In the genomic region with DNA sequence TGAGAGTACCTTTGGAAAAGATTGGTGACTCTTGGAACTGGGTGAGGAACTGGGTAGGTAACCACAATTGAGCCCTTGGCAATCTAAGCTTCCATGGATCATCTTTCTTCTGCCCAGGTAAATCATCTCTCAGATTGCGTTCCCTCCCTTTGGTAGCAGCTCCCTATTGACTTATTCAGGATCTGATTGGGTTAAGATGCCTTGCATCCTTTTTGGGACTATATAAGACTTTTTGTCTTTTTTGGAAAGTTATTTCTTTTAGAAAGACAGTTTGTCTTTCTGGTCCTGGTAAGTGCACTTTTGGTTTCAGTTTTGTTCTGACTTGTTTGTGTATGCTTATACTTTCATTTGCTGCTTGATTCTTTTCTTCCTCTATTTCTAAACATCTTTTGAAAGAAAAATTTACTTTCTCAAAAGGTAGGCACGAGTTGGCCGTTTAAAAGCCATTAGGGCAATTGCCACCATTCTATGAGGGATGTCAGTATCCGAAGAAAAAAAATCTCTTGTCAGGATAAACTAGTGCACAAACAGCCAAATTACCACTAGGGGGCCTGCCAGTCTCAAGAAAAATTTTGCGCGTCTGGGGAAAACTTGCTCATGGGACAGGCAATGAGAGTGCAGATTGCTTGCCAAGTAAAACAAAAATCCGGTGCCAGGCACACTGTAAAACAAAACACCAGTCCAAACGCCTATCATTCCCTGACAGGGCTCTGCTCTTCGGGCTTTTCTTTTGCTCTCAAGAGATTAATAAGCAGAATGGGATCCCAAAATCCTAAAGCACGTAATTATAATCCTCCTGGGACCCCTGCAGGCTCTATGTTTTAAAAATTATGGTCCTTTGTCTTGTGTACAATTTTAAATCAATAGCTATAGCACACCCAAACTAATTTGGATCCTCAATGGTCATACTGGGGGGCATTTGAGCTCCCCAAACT, we compare ENCODE assay signal across 8 cellular contexts. TPM values are rescaled to one million over a fixed set of nuclear protein-coding genes. Genes with fewer than 3 reads are reported as not detected.
A peak's percentile ranks its signal among the peaks of the same experiment; 100 is the strongest.
DNase-seq lines count a peak whose midpoint lies in the region; ATAC-seq, FAIRE-seq and TF ChIP-seq lines count a peak whose summit lies in the region.

No MANE protein-coding gene starts in this region.

- peak; percentile 23 for FAIRE-seq in astrocyte (lab: Jason Lieb, UNC)

- H3K4me2 ChIP-seq in astrocyte (ENCODE audit: low read length) = peak overlapping the region; percentile 75

- no peak for TF ChIP-seq POLR2A in gastrocnemius medialis (IDR thresholded peaks at IDR 0.05)

- H3K36me3 Mint-ChIP-seq in astrocyte (ENCODE audit: low read depth, unreplicated experiment) = no peaks in the 10 kb centered on the region

- no peaks in the 10 kb centered on the region for H3K9me3 ChIP-seq in astrocyte (ENCODE audit: insufficient read depth, low read depth, low read length)
- H3K9me3 ChIP-seq in gastrocnemius medialis = no peaks in the 10 kb centered on the region

- H3K27me3 ChIP-seq in astrocyte (ENCODE audit: insufficient read depth, low read length) = peaks cover 6% of the 10 kb centered on the region
- H3K27me3 ChIP-seq in gastrocnemius medialis = peaks cover 0 to 3% (median 0%) of the 10 kb centered on the region in 3 donors

- no peak overlapping the region for H3K27ac Mint-ChIP-seq in astrocyte (ENCODE audit: unreplicated experiment)

- H3K4me3 ChIP-seq in GM12865 (ENCODE audit: low read depth, low read length) (peak overlapping the region; percentile 50), astrocyte (ENCODE audit: insufficient read depth, low read depth, low read length) (peak overlapping the region; percentile 54), gastrocnemius medialis (peak overlapping the region; percentile 26 to 62 (median 36))

- DNase-seq in GM12865 (ENCODE audit: low read depth) = peak; percentile 81
- DNase-seq in NCI-H187 (lab: John Stamatoyannopoulos, UW) = peak; percentile 15 to 22
- peak in 4 of 5 experiments; percentile 10 to 84 (median 40) for DNase-seq in T-helper 2 cell
- peak; percentile 71 for DNase-seq in astrocyte (ENCODE audit: low read depth)
- DNase-seq in hepatic stellate cell (ENCODE audit: low spot score) = peak; percentile 75
- peak; percentile 43 to 52 for DNase-seq in gastrocnemius medialis

- intact Hi-C loops in gastrocnemius medialis (cut with DNase I; ENCODE audit: low total_unique reads) = loop anchor here (1.0 to 10.0 kb wide), 2 partner anchors 345 to 530 kb away; no protein-coding TSS in a partner anchor

- no peak overlapping the region for H3K27ac ChIP-seq in astrocyte (ENCODE audit: low read depth, low read length)
- no peak overlapping the region for H3K27ac ChIP-seq in gastrocnemius medialis

- H3K9ac ChIP-seq in astrocyte (ENCODE audit: low read length) = peak overlapping the region; percentile 19

- peak overlapping the region; percentile 52 for H3K4me3 Mint-ChIP-seq in astrocyte (ENCODE audit: unreplicated experiment)

- H4K20me1 ChIP-seq in astrocyte (ENCODE audit: insufficient read depth, low read length) = no peaks in the 10 kb centered on the region

- H3K4me1 Mint-ChIP-seq in astrocyte (ENCODE audit: low read depth, unreplicated experiment) = no peaks in the 10 kb centered on the region

- in situ Hi-C loops in gastrocnemius medialis (cut with MboI; ENCODE audit: low sequenced_read_pairs in 4 of 4) = loop anchor here (5.0 to 25.0 kb wide), 5 partner anchors 347 to 897 kb away; a partner anchor contains a TSS

- peak overlapping the region; percentile 11 for H2AFZ ChIP-seq in astrocyte (ENCODE audit: low read depth, low read length)

- no peaks in the 10 kb centered on the region for H3K36me3 ChIP-seq in astrocyte (ENCODE audit: insufficient read depth, low read length)
- H3K36me3 ChIP-seq in gastrocnemius medialis = no peaks in the 10 kb centered on the region

- H3K4me1 ChIP-seq in astrocyte (ENCODE audit: insufficient read depth, low read length) = no peaks in the 10 kb centered on the region
- H3K4me1 ChIP-seq in gastrocnemius medialis = peaks cover 5 to 9% of the 10 kb centered on the region in 2 donors

- ATAC-seq in HG02763 (IDR thresholded peaks at IDR 0.05; ENCODE audit: unreplicated experiment) (peak; percentile 65), gastrocnemius medialis (peak; percentile 82 to 97), HG03457 (IDR thresholded peaks at IDR 0.05; ENCODE audit: unreplicated experiment) (no peak)

- peaks cover 11% of the 10 kb centered on the region for H3K9me3 Mint-ChIP-seq in astrocyte (ENCODE audit: unreplicated experiment)

- TF ChIP-seq CTCF in GM12865 (IDR thresholded peaks at IDR 0.05; ENCODE audit: insufficient read depth, low read depth, low read length, missing control alignments) = peak; percentile 69
- TF ChIP-seq CTCF in astrocyte (IDR thresholded peaks at IDR 0.05; ENCODE audit: insufficient read depth, low read depth, low read length) = peak; percentile 91
- peak; percentile 62 to 80 (median 71) for TF ChIP-seq CTCF in gastrocnemius medialis (IDR thresholded peaks at IDR 0.05 in 4 of 5, conservative IDR thresholded peaks at IDR 0.05 in 1 of 5)

- H3K27me3 Mint-ChIP-seq in astrocyte (ENCODE audit: low read depth, unreplicated experiment) = peaks cover 50% of the 10 kb centered on the region

- H3K79me2 ChIP-seq in astrocyte (ENCODE audit: insufficient read depth, low read length) = no peaks in the 10 kb centered on the region

RNA-seq across cellular contexts. Expression of a gene that starts 12.8 kb away (rescaled TPM):
- total RNA-seq in astrocyte (not detected in 2 replicates), gastrocnemius medialis (not detected)

RNA-seq across cellular contexts. Expression of a gene that starts 45.7 kb away (rescaled TPM):
- not detected in 2 replicates for total RNA-seq in astrocyte
- total RNA-seq in gastrocnemius medialis = not detected

RNA-seq across cellular contexts. Expression of a gene that starts 54.0 kb away (rescaled TPM):
- total RNA-seq in astrocyte = not detected in 2 replicates
- total RNA-seq in gastrocnemius medialis = not detected

Comparison
In these comparisons a context has a peak if more than half of its experiments do, and no peak if none do; other contexts are left out.
1. DNase-seq: peak in every context shown above with its lines; median percentile 81 in GM12865; 75 in hepatic stellate cell; 71 in astrocyte; 48 in gastrocnemius medialis; 40 in T-helper 2 cell; 18 in NCI-H187.